ENCODE assay signal across 1 cellular context in genomic region chr6:147207351-147207750, GRCh38.
TF ChIP-seq lines count a peak whose summit lies in the region.

No MANE protein-coding gene starts in this region.

TF ChIP-seq in K562, 482 proteins besides CTCF, POLR2A, EP300 and RAD21 (continued from another document):
- TF ChIP-seq MLLT1 (IDR thresholded peaks at IDR 0.05) (peak; percentile 97 to 98), POLR2H (tag; IDR thresholded peaks at IDR 0.05; ENCODE audit: low read depth) (0 out of 2 replicates have a peak, but pooled peaks have one; percentile 3), KAT7 (CRISPR knock-in tag; IDR thresholded peaks at IDR 0.05; ENCODE audit: borderline replicate concordance) (0 out of 2 replicates have a peak, but pooled peaks have one; percentile 20), ZNF3 (CRISPR knock-in tag; IDR thresholded peaks at IDR 0.05) (0 out of 2 replicates have a peak, but pooled peaks have one; percentile 27), SMARCC2 (IDR thresholded peaks at IDR 0.05; ENCODE audit: low read depth) (no peak), TEAD4 (IDR thresholded peaks at IDR 0.05; ENCODE audit: low read length) (peak; percentile 32; the same call in 1 of the 2 replicates), TEAD4 (CRISPR knock-in tag; IDR thresholded peaks at IDR 0.05; ENCODE audit: borderline replicate concordance) (no peak), ARID2 (IDR thresholded peaks at IDR 0.05) (peak; percentile 46; the same call in 1 of the 2 replicates), HMGN3 (IDR thresholded peaks at IDR 0.05; ENCODE audit: borderline replicate concordance, extremely low read depth, insufficient read length, low read depth, low read length) (no peak), JUNB (CRISPR knock-in tag; conservative IDR thresholded peaks at IDR 0.05) (no peak), ZNF347 (CRISPR knock-in tag; IDR thresholded peaks at IDR 0.05; ENCODE audit: low read depth) (no peak)
TF ChIP-seq in K562: peak in this region for 26.
